In genomic region chr3:149274220-149274619, GRCh38 we compare ENCODE assay signal across 27 cellular contexts. TPM values are rescaled to one million over a fixed set of nuclear protein-coding genes. Genes with fewer than 3 reads are reported as not detected.
DNase-seq lines count a peak whose midpoint lies in the region; ATAC-seq and TF ChIP-seq lines count a peak whose summit lies in the region.
"Had no signal": no experiment of that assay in that cellular context is flagged by ENCODE, and none has a peak within 500 bp of the region (broad histone marks: within the 10 kb centered on the region; RNA-seq: fewer than 3 reads in every experiment).

No MANE protein-coding gene starts in this region.

- H3K27ac ChIP-seq in 22Rv1: peak overlapping the region; percentile 33
- H3K27ac ChIP-seq in GM23338 (ENCODE audit: low read depth): no peak overlapping the region
- H3K27ac ChIP-seq in esophagus muscularis mucosa (replicated peaks in 1 of 4): no peak overlapping the region
- H3K27ac ChIP-seq: HL-60, prostate gland, testis had no signal

- H3K9me3 ChIP-seq in esophagus muscularis mucosa: no peaks in the 10 kb centered on the region
- H3K9me3 ChIP-seq: prostate gland, testis had no signal

- H3K4me1 ChIP-seq in GM23338 (ENCODE audit: insufficient read depth): peaks cover 8% of the 10 kb centered on the region
- H3K4me1 ChIP-seq in esophagus muscularis mucosa: peaks cover 0 to 15% (median 11%) of the 10 kb centered on the region in 4 donors
- H3K4me1 ChIP-seq: testis had no signal

- H3K36me3 ChIP-seq in GM23338 (ENCODE audit: insufficient read depth) (no peaks in the 10 kb centered on the region), esophagus muscularis mucosa (no peaks in the 10 kb centered on the region)
- H3K36me3 ChIP-seq: prostate gland had no signal

- H3K36me3 Mint-ChIP-seq in GM23338 (ENCODE audit: low read depth) (no peaks in the 10 kb centered on the region), osteocyte (ENCODE audit: unreplicated experiment) (peaks cover 2% of the 10 kb centered on the region)
- H3K36me3 Mint-ChIP-seq: activated naive CD4-positive, alpha-beta T cell treated with anti-CD3 and anti-CD28 coated beads, Interleukin-2, amount 50 U/mL, for 72 hours; CD14-positive monocyte; mesothelial cell of epicardium; natural killer cell treated with Interleukin-12 subunit alpha and Interleukin-12 subunit beta and Interleukin-15 and Interleukin-18, amount 100 ng/mL, for 72 hours; stimulated activated naive B cell treated with anti-CD40 and anti-IgM and Interleukin-4, amounts not matched to agents 10 μg/mL and 1 μg/mL and 100 μg/mL, for 72 hours had no signal

- peak overlapping the region; percentile 15; the same call in 1 of the 2 replicates for H2AFZ ChIP-seq in GM23338

- H3K4me3 ChIP-seq in GM23338 (no peak overlapping the region), esophagus muscularis mucosa (no peak overlapping the region)
- H3K4me3 ChIP-seq: prostate gland, testis had no signal

- TF ChIP-seq CTCF in 22Rv1 (IDR thresholded peaks at IDR 0.05): no peak
- no peak for TF ChIP-seq CTCF in GM23338 (conservative IDR thresholded peaks at IDR 0.05; ENCODE audit: low read depth in 2 of 2)
- TF ChIP-seq CTCF in esophagus muscularis mucosa (IDR thresholded peaks at IDR 0.05): no peak
- TF ChIP-seq CTCF in osteocyte (IDR thresholded peaks at IDR 0.05): no peak

- ATAC-seq in GM23338 (no peak), GM21360 (IDR thresholded peaks at IDR 0.05; ENCODE audit: unreplicated experiment) (no peak)
- ATAC-seq: left colon; natural killer cell treated with Interleukin-12 subunit alpha and Interleukin-12 subunit beta and Interleukin-15 and Interleukin-18, amount 100 ng/mL, for 72 hours; stimulated activated naive B cell treated with anti-CD40 and anti-IgM and Interleukin-4, amounts not matched to agents 10 μg/mL and 1 μg/mL and 100 μg/mL, for 72 hours had no signal

- no peak for TF ChIP-seq EP300 in esophagus muscularis mucosa (IDR thresholded peaks at IDR 0.05)

- 71% methylated on average over 3 of the region's 3 CpGs for WGBS in esophagus muscularis mucosa

- H3K9me2 ChIP-seq in GM23338 (ENCODE audit: insufficient read depth): no peaks in the 10 kb centered on the region

- H3K27me3 ChIP-seq in GM23338 (ENCODE audit: insufficient read depth) (no peaks in the 10 kb centered on the region), esophagus muscularis mucosa (no peaks in the 10 kb centered on the region)
- H3K27me3 ChIP-seq: testis had no signal

- intact Hi-C loops in esophagus muscularis mucosa (cut with DNase I): loop anchor here (5.0 to 10.0 kb wide), 2 partner anchors 211 to 412 kb away; no protein-coding TSS in a partner anchor

- no peak overlapping the region for H3K4me2 ChIP-seq in GM23338

- H3K79me2 ChIP-seq in GM23338 (replicated peaks; ENCODE audit: insufficient read depth): no peaks in the 10 kb centered on the region

- no peaks in the 10 kb centered on the region for H4K20me1 ChIP-seq in GM23338 (replicated peaks; ENCODE audit: insufficient read depth)

- H3K27ac Mint-ChIP-seq in GM23338: no peak overlapping the region
- H3K27ac Mint-ChIP-seq in osteocyte (ENCODE audit: unreplicated experiment): peak overlapping the region; percentile 50
- H3K27ac Mint-ChIP-seq: activated naive CD4-positive, alpha-beta T cell treated with anti-CD3 and anti-CD28 coated beads, Interleukin-2, amount 50 U/mL, for 72 hours; CD14-positive monocyte; stimulated activated naive B cell treated with anti-CD40 and anti-IgM and Interleukin-4, amounts not matched to agents 10 μg/mL and 1 μg/mL and 100 μg/mL, for 72 hours had no signal

- no peak for DNase-seq in GM23338 (ENCODE audit: low spot score)
- DNase-seq in esophagus muscularis mucosa (ENCODE audit: extremely low spot score): peak; percentile 80
- no peak for DNase-seq in osteocyte (ENCODE audit: extremely low spot score, unreplicated experiment)
- no peak for DNase-seq in NOMO-1 (lab: John Stamatoyannopoulos, UW; ENCODE audit: unreplicated experiment in 2 of 2)
- DNase-seq in activated gamma-delta T cell treated with Interleukin-2 at 50 U/mL for 16 hours: no peak
- DNase-seq in NCI-H1417 treated with DMSO at 0.1 percent for 48 hours (lab: John Stamatoyannopoulos, UW): no peak
- DNase-seq: activated CD4-positive, alpha-beta T cell treated with anti-CD3 and anti-CD28 coated beads, Interleukin-2, amount 50 U/mL, for 1 hour; GOT3; left colon; NCI-H1105; NCI-H2081; NCI-H82; OCI-M1; SIG-M5; small intestine; stimulated activated CD4-positive, alpha-beta T cell treated with anti-CD3 and anti-CD28 coated beads, Interleukin-2, amount 100 ng/mL, for 48 hours; stimulated activated naive B cell treated with anti-CD40 and anti-IgM and Interleukin-4, amounts not matched to agents 10 μg/mL and 1 μg/mL and 100 μg/mL, for 72 hours; testis had no signal

- no peaks in the 10 kb centered on the region for H3K9me3 Mint-ChIP-seq in GM23338
- peaks cover 3% of the 10 kb centered on the region for H3K9me3 Mint-ChIP-seq in osteocyte (ENCODE audit: unreplicated experiment)
- H3K9me3 Mint-ChIP-seq: activated naive CD4-positive, alpha-beta T cell treated with anti-CD3 and anti-CD28 coated beads, Interleukin-2, amount 50 U/mL, for 72 hours; CD14-positive monocyte; mesothelial cell of epicardium; natural killer cell treated with Interleukin-12 subunit alpha and Interleukin-12 subunit beta and Interleukin-15 and Interleukin-18, amount 100 ng/mL, for 72 hours; stimulated activated naive B cell treated with anti-CD40 and anti-IgM and Interleukin-4, amounts not matched to agents 10 μg/mL and 1 μg/mL and 100 μg/mL, for 72 hours had no signal

- H3F3A ChIP-seq in GM23338 (replicated peaks; ENCODE audit: low read depth): no peaks in the 10 kb centered on the region

- TF ChIP-seq POLR2A in esophagus muscularis mucosa (IDR thresholded peaks at IDR 0.05; ENCODE audit: low read depth): no peak

- H3K27me3 Mint-ChIP-seq in GM23338 (ENCODE audit: insufficient read depth, low read depth, poor library complexity) (no peaks in the 10 kb centered on the region), osteocyte (ENCODE audit: unreplicated experiment) (no peaks in the 10 kb centered on the region)
- H3K27me3 Mint-ChIP-seq: natural killer cell treated with Interleukin-12 subunit alpha and Interleukin-12 subunit beta and Interleukin-15 and Interleukin-18, amount 100 ng/mL, for 72 hours; stimulated activated naive B cell treated with anti-CD40 and anti-IgM and Interleukin-4, amounts not matched to agents 10 μg/mL and 1 μg/mL and 100 μg/mL, for 72 hours had no signal

- H3K4me1 Mint-ChIP-seq in GM23338 (peaks cover 22% of the 10 kb centered on the region), osteocyte (ENCODE audit: unreplicated experiment) (peaks cover 60% of the 10 kb centered on the region)

- H3K4me3 Mint-ChIP-seq in GM23338: no peak overlapping the region
- no peak overlapping the region for H3K4me3 Mint-ChIP-seq in osteocyte (ENCODE audit: unreplicated experiment)
- H3K4me3 Mint-ChIP-seq: CD14-positive monocyte; mesothelial cell of epicardium; natural killer cell treated with Interleukin-12 subunit alpha and Interleukin-12 subunit beta and Interleukin-15 and Interleukin-18, amount 100 ng/mL, for 72 hours; stimulated activated naive B cell treated with anti-CD40 and anti-IgM and Interleukin-4, amounts not matched to agents 10 μg/mL and 1 μg/mL and 100 μg/mL, for 72 hours had no signal

TF ChIP-seq in GM23338, 12 proteins besides CTCF, POLR2A, EP300 and RAD21 (continues in another document):
- TF ChIP-seq NANOG (IDR thresholded peaks at IDR 0.05; ENCODE audit: borderline replicate concordance) (no peak), CREB1 (CRISPR knock-in tag; IDR thresholded peaks at IDR 0.05; ENCODE audit: low read depth) (no peak), ZNF114 (CRISPR knock-in tag; IDR thresholded peaks at IDR 0.05) (no peak), STAT1 (IDR thresholded peaks at IDR 0.05; ENCODE audit: unreplicated experiment) (no peak)
- TF ChIP-seq, protein P1, sequence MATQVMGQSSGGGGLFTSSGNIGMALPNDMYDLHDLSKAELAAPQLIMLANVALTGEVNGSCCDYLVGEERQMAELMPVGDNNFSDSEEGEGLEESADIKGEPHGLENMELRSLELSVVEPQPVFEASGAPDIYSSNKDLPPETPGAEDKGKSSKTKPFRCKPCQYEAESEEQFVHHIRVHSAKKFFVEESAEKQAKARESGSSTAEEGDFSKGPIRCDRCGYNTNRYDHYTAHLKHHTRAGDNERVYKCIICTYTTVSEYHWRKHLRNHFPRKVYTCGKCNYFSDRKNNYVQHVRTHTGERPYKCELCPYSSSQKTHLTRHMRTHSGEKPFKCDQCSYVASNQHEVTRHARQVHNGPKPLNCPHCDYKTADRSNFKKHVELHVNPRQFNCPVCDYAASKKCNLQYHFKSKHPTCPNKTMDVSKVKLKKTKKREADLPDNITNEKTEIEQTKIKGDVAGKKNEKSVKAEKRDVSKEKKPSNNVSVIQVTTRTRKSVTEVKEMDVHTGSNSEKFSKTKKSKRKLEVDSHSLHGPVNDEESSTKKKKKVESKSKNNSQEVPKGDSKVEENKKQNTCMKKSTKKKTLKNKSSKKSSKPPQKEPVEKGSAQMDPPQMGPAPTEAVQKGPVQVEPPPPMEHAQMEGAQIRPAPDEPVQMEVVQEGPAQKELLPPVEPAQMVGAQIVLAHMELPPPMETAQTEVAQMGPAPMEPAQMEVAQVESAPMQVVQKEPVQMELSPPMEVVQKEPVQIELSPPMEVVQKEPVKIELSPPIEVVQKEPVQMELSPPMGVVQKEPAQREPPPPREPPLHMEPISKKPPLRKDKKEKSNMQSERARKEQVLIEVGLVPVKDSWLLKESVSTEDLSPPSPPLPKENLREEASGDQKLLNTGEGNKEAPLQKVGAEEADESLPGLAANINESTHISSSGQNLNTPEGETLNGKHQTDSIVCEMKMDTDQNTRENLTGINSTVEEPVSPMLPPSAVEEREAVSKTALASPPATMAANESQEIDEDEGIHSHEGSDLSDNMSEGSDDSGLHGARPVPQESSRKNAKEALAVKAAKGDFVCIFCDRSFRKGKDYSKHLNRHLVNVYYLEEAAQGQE (IDR thresholded peaks at IDR 0.05; ENCODE audit: unreplicated experiment): no peak

RNA-seq across cellular contexts. Expression of gene CP, which starts 52.6 kb away (rescaled TPM):
- 2.8 and 3.3 TPM in 2 replicates for total RNA-seq in GM23338 (2014; rRNA removed; shearing (Covaris generic))
- polyA plus RNA-seq in GM23338 (2016; fragmentation: Nextera tagmentation; extraction: Ambion mirVana): 2.3 and 3.6 TPM in 2 replicates
- 1 to 10 TPM; 5.6 to 8.1 (median 6.0) TPM for total RNA-seq in esophagus muscularis mucosa
- total RNA-seq in osteocyte: 0.32 TPM in 1 of 2 replicates, not detected in the other
- total RNA-seq: activated naive CD4-positive, alpha-beta T cell treated with anti-CD3 and anti-CD28 coated beads, Interleukin-2, amount 50 U/mL, for 72 hours; natural killer cell treated with Interleukin-12 subunit alpha and Interleukin-12 subunit beta and Interleukin-15 and Interleukin-18, amount 100 ng/mL, for 72 hours; T-helper 1 cell treated with Interleukin-12 subunit alpha and Interleukin-12 subunit beta and Interleukin-4 antibody, amounts not matched to agents 30 ng/mL and 1 ng/mL, for 36 hours had no signal
- polyA plus RNA-seq: CD14-positive monocyte had no signal

RNA-seq across cellular contexts. Expression of gene TM4SF18, which starts 59.2 kb away (rescaled TPM):
- 1.0 and 1.6 TPM in 2 replicates for total RNA-seq in GM23338 (2014; rRNA removed; shearing (Covaris generic))
- 1.4 and 2.0 TPM in 2 replicates for polyA plus RNA-seq in GM23338 (2016; fragmentation: Nextera tagmentation; extraction: Ambion mirVana)
- 10 to 100 TPM in 1 of 4 donors, 1 to 10 TPM in 2, under 1 TPM in 1; 0.83 to 10.6 (median 6.5) TPM for total RNA-seq in esophagus muscularis mucosa
- 2.2 and 3.7 TPM in 2 replicates for total RNA-seq in osteocyte
- total RNA-seq: activated naive CD4-positive, alpha-beta T cell treated with anti-CD3 and anti-CD28 coated beads, Interleukin-2, amount 50 U/mL, for 72 hours; natural killer cell treated with Interleukin-12 subunit alpha and Interleukin-12 subunit beta and Interleukin-15 and Interleukin-18, amount 100 ng/mL, for 72 hours; T-helper 1 cell treated with Interleukin-12 subunit alpha and Interleukin-12 subunit beta and Interleukin-4 antibody, amounts not matched to agents 30 ng/mL and 1 ng/mL, for 36 hours had no signal
- polyA plus RNA-seq: CD14-positive monocyte had no signal
